ENCODE assay signal across 8 cellular contexts in genomic region chr11:117816151-117816741, GRCh38. TPM values are rescaled to one million over a fixed set of nuclear protein-coding genes. Genes with fewer than 3 reads are reported as not detected.
DNase-seq lines count a peak whose midpoint lies in the region; ATAC-seq and TF ChIP-seq lines count a peak whose summit lies in the region.

No MANE protein-coding gene starts in this region.

- intact Hi-C loops in adrenal gland (cut with DNase I) (loop anchor here in 1 of 2 donors (5.0 kb wide), 1 partner anchor 384 kb away; no protein-coding TSS in a partner anchor), lower lobe of right lung (cut with DNase I) (no loop called here)

- 34 to 64% (median 45%) methylated on average over 9 to 20 of the region's 20 CpGs for WGBS in adrenal gland, 4 donors

- H3K36me3 ChIP-seq in adrenal gland (replicated peaks in 1 of 2): no peaks in the 10 kb centered on the region
- H3K36me3 ChIP-seq in lower lobe of right lung: no peaks in the 10 kb centered on the region

- peak in 1 of 2 donors; percentile 2 for ATAC-seq in lower lobe of right lung

- no peak overlapping the region for H3K4me3 ChIP-seq in adrenal gland
- H3K4me3 ChIP-seq in lower lobe of right lung: no peak overlapping the region

- no peaks in the 10 kb centered on the region for H3K27me3 ChIP-seq in adrenal gland
- no peaks in the 10 kb centered on the region for H3K27me3 ChIP-seq in lower lobe of right lung (ENCODE audit: low read depth)

- H3K27ac ChIP-seq in adrenal gland: peak overlapping the region; percentile 84 to 93 (median 87)
- peak overlapping the region; percentile 71 for H3K27ac ChIP-seq in lower lobe of right lung

- peaks cover 38 to 43% of the 10 kb centered on the region in 2 donors for H3K4me1 ChIP-seq in adrenal gland (replicated peaks in 1 of 2)
- peaks cover 52% of the 10 kb centered on the region for H3K4me1 ChIP-seq in lower lobe of right lung

- DNase-seq in AG20443 (ENCODE audit: low spot score) (peak; percentile 72), HT-29 (ENCODE audit: low spot score) (peak; percentile 68), adrenal gland (peak; percentile 90 to 98 (median 97)), lower lobe of right lung (no peak), NCI-H1694 treated with DMSO at 0.1 percent for 48 hours (lab: John Stamatoyannopoulos, UW) (no peak), NCI-H774 (lab: John Stamatoyannopoulos, UW) (no peak), 8988T (no peak)
- no peak for DNase-seq in activated CD8-positive, alpha-beta memory T cell treated with anti-CD3 and anti-CD28 coated beads for 24 hours

- TF ChIP-seq CTCF in adrenal gland (IDR thresholded peaks at IDR 0.05) (peak in 3 of 6 experiments; percentile 9 to 30 (median 23)), lower lobe of right lung (IDR thresholded peaks at IDR 0.05) (no peak)

- H3K9me3 ChIP-seq in adrenal gland (replicated peaks in 1 of 3) (no peaks in the 10 kb centered on the region), lower lobe of right lung (no peaks in the 10 kb centered on the region)

- peak in 1 of 2 donors; percentile 69 for TF ChIP-seq POLR2A in adrenal gland (IDR thresholded peaks at IDR 0.05)

RNA-seq across cellular contexts. Expression of gene FXYD2, which starts 8.3 kb away (rescaled TPM):
- total RNA-seq in HT-29 (2014; rRNA removed; shearing (Covaris generic)): 2.4 and 6.1 TPM in 2 replicates
- total RNA-seq in adrenal gland (1 to 10 TPM in 6 of 8 donors, not detected in 2; 1.2 to 4.3 (median 2.7) TPM), lower lobe of right lung (2.8 TPM)
- 10 to 100 TPM in 1 of 3 donors, 1 to 10 TPM in 1, under 1 TPM in 1; 0.27 to 11.3 (median 3.6) TPM for polyA plus RNA-seq in adrenal gland

RNA-seq across cellular contexts. Expression of gene DSCAML1, which starts 19.2 kb away (rescaled TPM):
- 0.31 TPM in 1 of 2 replicates, not detected in the other for total RNA-seq in HT-29 (2014; rRNA removed; shearing (Covaris generic))
- 1 to 10 TPM in 1 of 8 donors, under 1 TPM in 6, not detected in 1; 0.09 to 1.7 (median 0.57) TPM for total RNA-seq in adrenal gland
- polyA plus RNA-seq in adrenal gland: 1 to 10 TPM in 1 of 3 donors, under 1 TPM in 2; 0.33 to 1.9 (median 0.40) TPM
- 0.95 TPM for total RNA-seq in lower lobe of right lung

Comparison
In these comparisons a context has a peak if more than half of its experiments do, and no peak if none do; other contexts are left out.
1. DNase-seq: peak in AG20443 (single experiment), HT-29 (single experiment) and adrenal gland (7 of 7); none in lower lobe of right lung (single experiment), NCI-H1694 treated with DMSO at 0.1 percent for 48 hours (single experiment), NCI-H774 (single experiment), activated CD8-positive, alpha-beta memory T cell treated with anti-CD3 and anti-CD28 coated beads for 24 hours (single experiment) and 8988T (single experiment).